9 cellular contexts compared by ENCODE assay signal in genomic region chr10:6445671-6446278, GRCh38.
DNase-seq lines count a peak whose midpoint lies in the region; ATAC-seq, FAIRE-seq and TF ChIP-seq lines count a peak whose summit lies in the region.
"Had no signal": no experiment of that assay in that cellular context is flagged by ENCODE, and none has a peak within 500 bp of the region (broad histone marks: within the 10 kb centered on the region; RNA-seq: fewer than 3 reads in every experiment).

No MANE protein-coding gene starts in this region.

- H2AK5ac ChIP-seq in H9 (ENCODE audit: insufficient read length, low read length), result no peak overlapping the region

- H2BK20ac ChIP-seq in H9 (ENCODE audit: low read depth, low read length, poor library complexity, severe bottlenecking), result no peak overlapping the region

- no peak overlapping the region for H3K27ac ChIP-seq in H9 (ENCODE audit: insufficient read length, low read depth, low read length)
- no peak overlapping the region for H3K27ac ChIP-seq in astrocyte (ENCODE audit: low read depth, low read length)
- no peak overlapping the region for H3K27ac ChIP-seq in iPS DF 6.9 (ENCODE audit: low read length)
- H3K27ac ChIP-seq: thoracic aorta had no signal

- no peaks in the 10 kb centered on the region for H3K79me1 ChIP-seq in H9 (ENCODE audit: insufficient read depth, low read depth, low read length, poor library complexity, severe bottlenecking)

- H3K9me3 Mint-ChIP-seq in H9, result no peaks in the 10 kb centered on the region
- H3K9me3 Mint-ChIP-seq in astrocyte (ENCODE audit: unreplicated experiment), result peaks cover 2% of the 10 kb centered on the region

- H4K91ac ChIP-seq in H9 (ENCODE audit: insufficient read length, low read depth, low read length), result no peak overlapping the region

- H3K27ac Mint-ChIP-seq in H9, result peak overlapping the region in 1 of 3 experiments; percentile 5; a peak in 1 of 7 replicates
- H3K27ac Mint-ChIP-seq in astrocyte (ENCODE audit: unreplicated experiment), result no peak overlapping the region

- peaks cover 2 to 17% (median 10%) of the 10 kb centered on the region in 3 experiments; a peak in 5 of 7 replicates for H3K36me3 Mint-ChIP-seq in H9 (ENCODE audit: insufficient read depth in 1 of 3, low read depth in 3 of 3)
- peaks cover 2% of the 10 kb centered on the region for H3K36me3 Mint-ChIP-seq in astrocyte (ENCODE audit: low read depth, unreplicated experiment)

- no peak overlapping the region for H3K4me3 Mint-ChIP-seq in H9
- H3K4me3 Mint-ChIP-seq in astrocyte (ENCODE audit: unreplicated experiment), result no peak overlapping the region

- H4K5ac ChIP-seq in H9 (ENCODE audit: insufficient read length, low read depth, low read length), result no peak overlapping the region

- no peak for ATAC-seq in HG03095 (IDR thresholded peaks at IDR 0.05; ENCODE audit: unreplicated experiment)

- H4K8ac ChIP-seq in H9 (replicated peaks; ENCODE audit: insufficient read length, low read depth, low read length), result no peak overlapping the region

- H3K4me1 ChIP-seq in H9 (ENCODE audit: insufficient read depth, low read length), result no peaks in the 10 kb centered on the region
- no peaks in the 10 kb centered on the region for H3K4me1 ChIP-seq in astrocyte (ENCODE audit: insufficient read depth, low read length)
- H3K4me1 ChIP-seq in iPS DF 6.9 (ENCODE audit: control insufficient read depth, insufficient read depth, low read length), result no peaks in the 10 kb centered on the region

- no peak overlapping the region for H2BK5ac ChIP-seq in H9 (ENCODE audit: insufficient read length, low read length)

- FAIRE-seq in astrocyte (lab: Jason Lieb, UNC), result no peak

- no peaks in the 10 kb centered on the region for H3K36me3 ChIP-seq in astrocyte (ENCODE audit: insufficient read depth, low read length)
- no peaks in the 10 kb centered on the region for H3K36me3 ChIP-seq in iPS DF 6.9 (ENCODE audit: control insufficient read depth, insufficient read depth, low read length)

- no peak overlapping the region for H3K14ac ChIP-seq in H9 (ENCODE audit: insufficient read depth, low read length)

- no peak overlapping the region for H2BK15ac ChIP-seq in H9 (ENCODE audit: low read depth, low read length)

- no peak overlapping the region for H2BK120ac ChIP-seq in H9 (ENCODE audit: low read depth, low read length, poor library complexity, severe bottlenecking)

- H3K18ac ChIP-seq in H9 (ENCODE audit: insufficient read length, low read depth, low read length), result no peak overlapping the region

- no peak overlapping the region for H3K4me3 ChIP-seq in AG10803 (ENCODE audit: low read length)
- H3K4me3 ChIP-seq in astrocyte (ENCODE audit: insufficient read depth, low read depth, low read length), result no peak overlapping the region
- H3K4me3 ChIP-seq in iPS DF 6.9 (ENCODE audit: low read length), result no peak overlapping the region
- H3K4me3 ChIP-seq: thoracic aorta had no signal

- H3K4ac ChIP-seq in H9 (ENCODE audit: low read depth, low read length), result no peak overlapping the region

- peak; percentile 66 for TF ChIP-seq CTCF in AG10803 (conservative IDR thresholded peaks at IDR 0.05; ENCODE audit: low read length)
- peak; percentile 74 for TF ChIP-seq CTCF in H9 (conservative IDR thresholded peaks at IDR 0.05)
- peak; percentile 56 for TF ChIP-seq CTCF in astrocyte (IDR thresholded peaks at IDR 0.05; ENCODE audit: insufficient read depth, low read depth, low read length)

- H3K27me3 ChIP-seq in H9 (ENCODE audit: insufficient read depth, low read length) (no peaks in the 10 kb centered on the region), astrocyte (ENCODE audit: insufficient read depth, low read length) (no peaks in the 10 kb centered on the region), iPS DF 6.9 (ENCODE audit: control insufficient read depth, insufficient read depth, low read length) (no peaks in the 10 kb centered on the region)

- H3K23me2 ChIP-seq in H9 (ENCODE audit: insufficient read length, low read depth, low read length, poor library complexity, severe bottlenecking), result no peaks in the 10 kb centered on the region

- H2BK12ac ChIP-seq in H9 (ENCODE audit: insufficient read length, low read depth, low read length), result no peak overlapping the region

- H3K9ac ChIP-seq in H9 (ENCODE audit: extremely low read depth, insufficient read length, low read length) (no peak overlapping the region), astrocyte (ENCODE audit: low read length) (no peak overlapping the region)

- H2AFZ ChIP-seq in H9 (ENCODE audit: low read length) (no peak overlapping the region), astrocyte (ENCODE audit: low read depth, low read length) (peak overlapping the region; percentile 22)

- no peaks in the 10 kb centered on the region for H3K79me2 ChIP-seq in H9 (ENCODE audit: insufficient read depth, low read length)
- H3K79me2 ChIP-seq in astrocyte (ENCODE audit: insufficient read depth, low read length), result no peaks in the 10 kb centered on the region

- no peak overlapping the region for H3K4me2 ChIP-seq in H9 (ENCODE audit: insufficient read depth, insufficient read length, low read length)
- peak overlapping the region; percentile 43 for H3K4me2 ChIP-seq in astrocyte (ENCODE audit: low read length)

- H3K9me3 ChIP-seq in H9 (ENCODE audit: control insufficient read depth, low read depth, low read length) (no peaks in the 10 kb centered on the region), astrocyte (ENCODE audit: insufficient read depth, low read depth, low read length) (no peaks in the 10 kb centered on the region), iPS DF 6.9 (ENCODE audit: control insufficient read depth, insufficient read depth, low read length) (no peaks in the 10 kb centered on the region)
- H3K9me3 ChIP-seq: thoracic aorta had no signal

- H3K56ac ChIP-seq in H9 (ENCODE audit: insufficient read length, low read depth, low read length), result no peak overlapping the region

- no peak overlapping the region for H3K23ac ChIP-seq in H9 (ENCODE audit: insufficient read length, low read depth, low read length)

- no CpG with 5 or more reads among the region's 11 CpGs for WGBS in H9 (ENCODE audit: extremely low coverage, insufficient read length, low lambda C conversion rate)
- WGBS in iPS DF 6.9 (ENCODE audit: insufficient coverage, insufficient read length), result no CpG with 5 or more reads among the region's 11 CpGs

- no peaks in the 10 kb centered on the region for H4K20me1 ChIP-seq in H9 (ENCODE audit: control insufficient read depth, insufficient read depth, insufficient read length)
- H4K20me1 ChIP-seq in astrocyte (ENCODE audit: insufficient read depth, low read length), result no peaks in the 10 kb centered on the region

- no peak overlapping the region for H3T11ph ChIP-seq in H9 (ENCODE audit: low read length)

- peaks cover 3 to 4% of the 10 kb centered on the region in 2 experiments for H3K4me1 Mint-ChIP-seq in H9
- peaks cover 9% of the 10 kb centered on the region for H3K4me1 Mint-ChIP-seq in astrocyte (ENCODE audit: low read depth, unreplicated experiment)

- peak; percentile 25 for DNase-seq in AG10803 (ENCODE audit: low read depth)
- DNase-seq in H9, result peak; percentile 47
- DNase-seq in T-helper 2 cell, result peak in 3 of 5 experiments; percentile 38 to 73 (median 43)
- DNase-seq in astrocyte (ENCODE audit: low read depth), result no peak
- peak; percentile 7 for DNase-seq in iPS DF 6.9 (ENCODE audit: low read depth, low spot score)
- peak; percentile 6 to 41 for DNase-seq in stimulated activated CD4-positive, alpha-beta T cell treated with anti-CD3 and anti-CD28 coated beads, Interleukin-1b, Interleukin-23, amount 100 ng/mL, for 1 hour (ENCODE audit: low read depth in 2 of 2)
- no peak for DNase-seq in NCI-H226

- no peaks in the 10 kb centered on the region for H3K27me3 Mint-ChIP-seq in H9 (ENCODE audit: low read depth)
- no peaks in the 10 kb centered on the region for H3K27me3 Mint-ChIP-seq in astrocyte (ENCODE audit: low read depth, unreplicated experiment)

Comparison
In these comparisons a context has a peak if more than half of its experiments do, and no peak if none do; other contexts are left out.
1. DNase-seq: peak in AG10803 (single experiment), H9 (single experiment), T-helper 2 cell (3 of 5), iPS DF 6.9 (single experiment) and stimulated activated CD4-positive, alpha-beta T cell treated with anti-CD3 and anti-CD28 coated beads, Interleukin-1b, Interleukin-23, amount 100 ng/mL, for 1 hour (2 of 2); none in astrocyte (single experiment) and NCI-H226 (single experiment).
2. Peak in every context shown above with its lines, with median percentiles within 50 percentile points of each other: CTCF ChIP-seq.